In genomic region chr10:104231784-104232612, GRCh38 we compare ENCODE assay signal across 8 cellular contexts. TPM values are rescaled to one million over a fixed set of nuclear protein-coding genes. Genes with fewer than 3 reads are reported as not detected.
DNase-seq lines count a peak whose midpoint lies in the region; ATAC-seq and TF ChIP-seq lines count a peak whose summit lies in the region.

CFAP43 (minus strand) TSS chr10:104232364; CDS start chr10:104232246, 118 bp downstream.

- DNase-seq in GM12864 (ENCODE audit: low read depth) (peak; percentile 83), NCI-H1436 (lab: John Stamatoyannopoulos, UW) (peak; percentile 94), amygdala (lab: John Stamatoyannopoulos, UW) (peak; percentile 41 to 97 (median 90)), heart right ventricle (peak; percentile 99), trophoblast cell (peak; percentile 100), tibial nerve (ENCODE audit: low spot score in 2 of 2) (peak; percentile 99 to 100)

- H3K79me1 ChIP-seq in trophoblast cell (ENCODE audit: low read length) = no peaks in the 10 kb centered on the region

- H2BK5ac ChIP-seq in trophoblast cell (ENCODE audit: low read depth, low read length, poor library complexity) = no peak within 1 kb of the TSS

- TF ChIP-seq POLR2A in tibial nerve (IDR thresholded peaks at IDR 0.05) = no peak

- H3K4me1 ChIP-seq in heart right ventricle (peaks cover 0 to 14% (median 9%) of the 10 kb centered on the region in 9 donors), trophoblast cell (ENCODE audit: control insufficient read depth in 1 of 2, insufficient read depth in 2 of 2, low read length in 2 of 2) (peaks cover 0 to 2% of the 10 kb centered on the region in 2 experiments), tibial nerve (peaks cover 0 to 12% (median 6%) of the 10 kb centered on the region in 4 donors)

- H2BK12ac ChIP-seq in trophoblast cell (ENCODE audit: low read length) = no peak within 1 kb of the TSS

- H3K27me3 ChIP-seq in heart right ventricle (peaks cover 0 to 9% (median 0%) of the 10 kb centered on the region in 7 donors), trophoblast cell (ENCODE audit: insufficient read depth, low read length) (no peaks in the 10 kb centered on the region), tibial nerve (no peaks in the 10 kb centered on the region)

- no peaks in the 10 kb centered on the region for H3K36me3 ChIP-seq in heart right ventricle
- H3K36me3 ChIP-seq in trophoblast cell (ENCODE audit: control insufficient read depth in 1 of 2, insufficient read depth in 2 of 2, low read length in 2 of 2) = no peaks in the 10 kb centered on the region
- H3K36me3 ChIP-seq in tibial nerve = no peaks in the 10 kb centered on the region

- H3K4me2 ChIP-seq in trophoblast cell (ENCODE audit: low read length) = peak within 1 kb of the TSS; percentile 96

- peaks cover 0 to 14% (median 3%) of the 10 kb centered on the region in 11 donors for H3K9me3 ChIP-seq in heart right ventricle
- no peaks in the 10 kb centered on the region for H3K9me3 ChIP-seq in trophoblast cell (ENCODE audit: insufficient read depth, low read depth, low read length)
- H3K9me3 ChIP-seq in tibial nerve = peaks cover 0 to 6% (median 0%) of the 10 kb centered on the region in 4 donors

- no peak within 1 kb of the TSS for H4K12ac ChIP-seq in trophoblast cell (ENCODE audit: low read depth, low read length)

- TF ChIP-seq CTCF in GM12864 (IDR thresholded peaks at IDR 0.05; ENCODE audit: low read depth, low read length, missing control alignments) (no peak), heart right ventricle (IDR thresholded peaks at IDR 0.05) (no peak), tibial nerve (IDR thresholded peaks at IDR 0.05) (peak in 1 of 5 experiments; percentile 45)

- H3K23ac ChIP-seq in trophoblast cell (ENCODE audit: low read length) = no peak within 1 kb of the TSS

- H3K4me1 Mint-ChIP-seq in T-helper 1 cell treated with Interleukin-12 subunit alpha and Interleukin-12 subunit beta and Interleukin-4 antibody, amounts not matched to agents 30 μg/mL and 1 μg/mL, for 36 hours (ENCODE audit: low read depth) = peaks cover 7% of the 10 kb centered on the region

- peak within 1 kb of the TSS in 5 of 10 donors; percentile 14 to 56 (median 44) for H3K27ac ChIP-seq in heart right ventricle
- H3K27ac ChIP-seq in trophoblast cell (ENCODE audit: low read depth, low read length) = no peak within 1 kb of the TSS
- peak within 1 kb of the TSS in 2 of 4 donors; percentile 55 to 83 for H3K27ac ChIP-seq in tibial nerve

- ATAC-seq in HG02798 (IDR thresholded peaks at IDR 0.05; ENCODE audit: poor library complexity, unreplicated experiment) (peak; percentile 100), heart right ventricle (peak; percentile 100)

- H4K8ac ChIP-seq in trophoblast cell (ENCODE audit: low read depth, low read length) = peak within 1 kb of the TSS; percentile 3

- H2AK5ac ChIP-seq in trophoblast cell (ENCODE audit: low read length) = no peak within 1 kb of the TSS

- peaks cover 43% of the 10 kb centered on the region for H3K27me3 Mint-ChIP-seq in T-helper 1 cell treated with Interleukin-12 subunit alpha and Interleukin-12 subunit beta and Interleukin-4 antibody, amounts not matched to agents 30 μg/mL and 1 μg/mL, for 36 hours (ENCODE audit: low read depth)

- H4K91ac ChIP-seq in trophoblast cell (ENCODE audit: low read depth, low read length) = no peak within 1 kb of the TSS

- H3K79me2 ChIP-seq in trophoblast cell (ENCODE audit: control insufficient read depth, insufficient read depth, low read length, poor library complexity) = no peaks in the 10 kb centered on the region

- peak within 1 kb of the TSS; percentile 84 for H3K9ac ChIP-seq in trophoblast cell (ENCODE audit: low read length)

- 0 to 1% methylated on average over 59 to 60 of the region's 60 CpGs for WGBS in heart right ventricle, 2 donors
- WGBS in trophoblast cell (ENCODE audit: extremely low coverage, insufficient coverage, insufficient read length) = no CpG with 5 or more reads among the region's 60 CpGs
- WGBS in tibial nerve, 2 donors = 1% methylated on average over 57 to 58 of the region's 60 CpGs

- H3K18ac ChIP-seq in trophoblast cell (ENCODE audit: low read length) = no peak within 1 kb of the TSS

- peak within 1 kb of the TSS; percentile 88 for H3K4me3 Mint-ChIP-seq in T-helper 1 cell treated with Interleukin-12 subunit alpha and Interleukin-12 subunit beta and Interleukin-4 antibody, amounts not matched to agents 30 μg/mL and 1 μg/mL, for 36 hours

- intact Hi-C loops in heart right ventricle (cut with DNase I) = no loop called here

- H3K9me3 Mint-ChIP-seq in T-helper 1 cell treated with Interleukin-12 subunit alpha and Interleukin-12 subunit beta and Interleukin-4 antibody, amounts not matched to agents 30 μg/mL and 1 μg/mL, for 36 hours = peaks cover 6% of the 10 kb centered on the region

- H3K4me3 ChIP-seq in GM12864 (ENCODE audit: low read depth, low read length) (peak within 1 kb of the TSS; percentile 75), heart right ventricle (peak within 1 kb of the TSS; percentile 68 to 99 (median 90)), trophoblast cell (ENCODE audit: low read depth, low read length) (peak within 1 kb of the TSS; percentile 99), tibial nerve (peak within 1 kb of the TSS; percentile 51 to 95 (median 80))

- no peaks in the 10 kb centered on the region for H3K36me3 Mint-ChIP-seq in T-helper 1 cell treated with Interleukin-12 subunit alpha and Interleukin-12 subunit beta and Interleukin-4 antibody, amounts not matched to agents 30 μg/mL and 1 μg/mL, for 36 hours (ENCODE audit: low read depth)

- H3K14ac ChIP-seq in trophoblast cell (ENCODE audit: low read length) = no peak within 1 kb of the TSS

- peak in 1 of 2 donors; percentile 67 for TF ChIP-seq EP300 in tibial nerve (IDR thresholded peaks at IDR 0.05)

- H3K4ac ChIP-seq in trophoblast cell (ENCODE audit: low read depth, low read length) = no peak within 1 kb of the TSS

- H3K27ac Mint-ChIP-seq in T-helper 1 cell treated with Interleukin-12 subunit alpha and Interleukin-12 subunit beta and Interleukin-4 antibody, amounts not matched to agents 30 μg/mL and 1 μg/mL, for 36 hours = peak within 1 kb of the TSS; percentile 76

- no peak within 1 kb of the TSS for H2BK120ac ChIP-seq in trophoblast cell (ENCODE audit: insufficient read depth, low read length, poor library complexity)

- peak within 1 kb of the TSS; percentile 67 for H2AFZ ChIP-seq in trophoblast cell (ENCODE audit: insufficient read depth, low read length, poor library complexity)

RNA-seq across cellular contexts. Expression of gene CFAP43, which starts in this region (rescaled TPM):
- under 1 TPM in 4 of 10 donors, not detected in 6; 0.09 to 0.15 (median 0.12) TPM for total RNA-seq in heart right ventricle
- polyA plus RNA-seq in heart right ventricle = under 1 TPM; 0.06 to 0.37 TPM
- 0.64 and 0.88 TPM in 2 replicates for polyA plus RNA-seq in trophoblast cell (2013)
- 1 to 10 TPM in 3 of 4 donors, under 1 TPM in 1; 0.30 to 4.3 (median 2.5) TPM for total RNA-seq in tibial nerve

Comparison
In these comparisons a context has a peak if more than half of its experiments do, and no peak if none do; other contexts are left out.
1. Peak in DNase-seq, ATAC-seq and H3K4me3 ChIP-seq in heart right ventricle; RNA of the gene not detected or under 1 TPM.